Comparison of ENCODE assay signal across 13 cellular contexts in genomic region chr15:80507638-80508316, GRCh38.
DNase-seq lines count a peak whose midpoint lies in the region; FAIRE-seq and TF ChIP-seq lines count a peak whose summit lies in the region.
"Had no signal": no experiment of that assay in that cellular context is flagged by ENCODE, and none has a peak within 500 bp of the region (broad histone marks: within the 10 kb centered on the region; RNA-seq: fewer than 3 reads in every experiment).

No MANE protein-coding gene starts in this region.

- peak overlapping the region; percentile 82 for H2BK15ac ChIP-seq in mesenchymal stem cell (ENCODE audit: low read depth, poor library complexity, severe bottlenecking)

- TF ChIP-seq CTCF in Peyer's patch (IDR thresholded peaks at IDR 0.05) (no peak), ascending aorta (IDR thresholded peaks at IDR 0.05) (no peak)

- H3K9me3 ChIP-seq in duodenal mucosa (ENCODE audit: control insufficient read depth in 1 of 2, low read length in 2 of 2) (no peaks in the 10 kb centered on the region), mesenchymal stem cell (ENCODE audit: control insufficient read depth, low read length) (peaks cover 23% of the 10 kb centered on the region), Peyer's patch (no peaks in the 10 kb centered on the region), ascending aorta (no peaks in the 10 kb centered on the region)
- H3K9me3 ChIP-seq: SJCRH30 had no signal

- H3K27ac ChIP-seq in duodenal mucosa (ENCODE audit: low read depth, low read length): peak overlapping the region; percentile 1
- no peak overlapping the region for H3K27ac ChIP-seq in mesenchymal stem cell (ENCODE audit: low read length, poor library complexity, severe bottlenecking)
- H3K27ac ChIP-seq in Peyer's patch: no peak overlapping the region
- no peak overlapping the region for H3K27ac ChIP-seq in ascending aorta
- H3K27ac ChIP-seq: BLaER1 treated with 17β-estradiol and CSF1 and Interleukin-3, amounts not matched to agents 10 nM and 100 nM; parathyroid adenoma; SJCRH30 had no signal

- H3K4ac ChIP-seq in mesenchymal stem cell (ENCODE audit: low read depth in 1 of 2, low read length in 2 of 2): no peak overlapping the region

- H3K23ac ChIP-seq in mesenchymal stem cell (ENCODE audit: low read length in 2 of 2): no peak overlapping the region

- TF ChIP-seq POLR2A in Peyer's patch (IDR thresholded peaks at IDR 0.05): no peak

- no peaks in the 10 kb centered on the region for H3K4me1 ChIP-seq in duodenal mucosa (ENCODE audit: control insufficient read depth in 1 of 2, insufficient read depth in 2 of 2, low read length in 2 of 2)
- H3K4me1 ChIP-seq in mesenchymal stem cell (ENCODE audit: control insufficient read depth, insufficient read depth, low read depth, low read length): peaks cover 2% of the 10 kb centered on the region
- no peaks in the 10 kb centered on the region for H3K4me1 ChIP-seq in Peyer's patch
- no peaks in the 10 kb centered on the region for H3K4me1 ChIP-seq in ascending aorta
- H3K4me1 ChIP-seq: parathyroid adenoma, SJCRH30 had no signal

- WGBS in mesenchymal stem cell: 72% methylated on average over 18 of the region's 18 CpGs

- no peak overlapping the region for H2BK120ac ChIP-seq in mesenchymal stem cell (ENCODE audit: low read depth, low read length)

- no peak overlapping the region for H4K8ac ChIP-seq in mesenchymal stem cell (ENCODE audit: low read length)

- no peaks in the 10 kb centered on the region for H3K27me3 ChIP-seq in duodenal mucosa (ENCODE audit: control insufficient read depth in 1 of 2, insufficient read depth in 2 of 2, low read length in 2 of 2)
- H3K27me3 ChIP-seq in mesenchymal stem cell (ENCODE audit: control insufficient read depth in 1 of 2, insufficient read depth in 1 of 2, low read length in 2 of 2): no peaks in the 10 kb centered on the region
- H3K27me3 ChIP-seq in Peyer's patch: no peaks in the 10 kb centered on the region
- no peaks in the 10 kb centered on the region for H3K27me3 ChIP-seq in ascending aorta
- H3K27me3 ChIP-seq: BLaER1 treated with 17β-estradiol and CSF1 and Interleukin-3, amounts not matched to agents 10 nM and 100 nM had no signal

- no peaks in the 10 kb centered on the region for H3K79me1 ChIP-seq in mesenchymal stem cell (replicated peaks; ENCODE audit: low read length, poor library complexity, severe bottlenecking)

- H3K9ac ChIP-seq in duodenal mucosa (ENCODE audit: low read depth in 1 of 2, low read length in 2 of 2): no peak overlapping the region
- peak overlapping the region; percentile 46 for H3K9ac ChIP-seq in mesenchymal stem cell (ENCODE audit: low read length)
- H3K9ac ChIP-seq: BLaER1 treated with 17β-estradiol and CSF1 and Interleukin-3, amounts not matched to agents 10 nM and 100 nM; parathyroid adenoma had no signal

- no peak overlapping the region for H3K18ac ChIP-seq in mesenchymal stem cell (ENCODE audit: low read depth in 1 of 2, low read length in 2 of 2)

- intact Hi-C loops in ascending aorta (cut with DNase I): no loop called here

- peak overlapping the region in 1 of 2 experiments; percentile 2 for H2BK12ac ChIP-seq in mesenchymal stem cell (ENCODE audit: low read length in 2 of 2)

- H2AK5ac ChIP-seq in mesenchymal stem cell (ENCODE audit: low read length, severe bottlenecking): no peak overlapping the region

- peak; percentile 82 for DNase-seq in AG08396 (ENCODE audit: low spot score)
- DNase-seq in HTR-8/SVneo (ENCODE audit: insufficient read length, low spot score): peak; percentile 24
- DNase-seq in mesenchymal stem cell: peak; percentile 64
- DNase-seq in Peyer's patch: no peak
- DNase-seq in stimulated activated naive CD4-positive, alpha-beta T cell (lab: John Stamatoyannopoulos, UW): no peak
- no peak for DNase-seq in ascending aorta (ENCODE audit: low spot score in 2 of 2)
- DNase-seq in LoVo (ENCODE audit: low spot score): no peak
- DNase-seq: activated CD4-positive, alpha-beta memory T cell treated with anti-CD3 and anti-CD28 coated beads, Interleukin-2, amount 10 ng/mL, durations not matched to agents 7 days and 5 days; central memory CD4-positive, alpha-beta T cell; SJCRH30 had no signal

- H3K4me2 ChIP-seq in mesenchymal stem cell (ENCODE audit: low read length, poor library complexity, severe bottlenecking): no peak overlapping the region

- no peak overlapping the region for H4K91ac ChIP-seq in mesenchymal stem cell (ENCODE audit: low read length)

- no peak overlapping the region for H2BK5ac ChIP-seq in mesenchymal stem cell (ENCODE audit: low read depth, low read length, poor library complexity, severe bottlenecking)

- H3K36me3 ChIP-seq in duodenal mucosa (ENCODE audit: control insufficient read depth in 1 of 2, insufficient read depth in 2 of 2, low read length in 2 of 2): no peaks in the 10 kb centered on the region
- peaks cover 0 to 16% of the 10 kb centered on the region in 2 experiments for H3K36me3 ChIP-seq in mesenchymal stem cell (ENCODE audit: control insufficient read depth in 1 of 2, insufficient read depth in 2 of 2, low read depth in 1 of 2, low read length in 2 of 2)
- no peaks in the 10 kb centered on the region for H3K36me3 ChIP-seq in Peyer's patch
- H3K36me3 ChIP-seq in ascending aorta: no peaks in the 10 kb centered on the region
- H3K36me3 ChIP-seq: SJCRH30 had no signal

- no peak overlapping the region for H3K14ac ChIP-seq in mesenchymal stem cell (ENCODE audit: low read length in 2 of 2)

- FAIRE-seq in HTR-8/SVneo (lab: Jason Lieb, UNC): no peak

- H2AFZ ChIP-seq in mesenchymal stem cell (ENCODE audit: low read depth, low read length): no peak overlapping the region
- H2AFZ ChIP-seq: parathyroid adenoma had no signal

- no peak overlapping the region for H3K4me3 ChIP-seq in duodenal mucosa (ENCODE audit: low read depth in 1 of 2, low read length in 2 of 2)
- no peak overlapping the region for H3K4me3 ChIP-seq in mesenchymal stem cell (ENCODE audit: insufficient read depth in 1 of 2, low read depth in 1 of 2, low read length in 2 of 2)
- H3K4me3 ChIP-seq in Peyer's patch: no peak overlapping the region
- H3K4me3 ChIP-seq in ascending aorta: no peak overlapping the region
- H3K4me3 ChIP-seq: BLaER1 treated with 17β-estradiol and CSF1 and Interleukin-3, amounts not matched to agents 10 nM and 100 nM; SJCRH30 had no signal

Comparison
In these comparisons a context has a peak if more than half of its experiments do, and no peak if none do; other contexts are left out.
1. DNase-seq: peak in AG08396 (single experiment), HTR-8/SVneo (single experiment) and mesenchymal stem cell (single experiment); none in Peyer's patch (0 of 3), stimulated activated naive CD4-positive, alpha-beta T cell (0 of 6), ascending aorta (0 of 2) and LoVo (single experiment).